ENCODE assay signal across 21 cellular contexts in genomic region chr9:18969095-18969494, GRCh38.
A peak's percentile ranks its signal among the peaks of the same experiment; 100 is the strongest.
DNase-seq lines count a peak whose midpoint lies in the region; ATAC-seq and TF ChIP-seq lines count a peak whose summit lies in the region.
"Had no signal": no experiment of that assay in that cellular context is flagged by ENCODE, and none has a peak within 500 bp of the region (broad histone marks: within the 10 kb centered on the region; RNA-seq: fewer than 3 reads in every experiment).

No MANE protein-coding gene starts in this region.

- no peaks in the 10 kb centered on the region for H3K27me3 ChIP-seq in colonic mucosa
- H3K27me3 ChIP-seq: SJSA1 had no signal

- peaks cover 2% of the 10 kb centered on the region for H3K27me3 Mint-ChIP-seq in mesothelial cell of epicardium (ENCODE audit: low read depth)
- H3K27me3 Mint-ChIP-seq in T-helper 2 cell treated with Interferon-gamma antibody and Interleukin-4, amounts not matched to agents 5 μg/mL and 100 μg/mL, for 36 hours (ENCODE audit: low read depth) = peaks cover under 1% of the 10 kb centered on the region

- no peak overlapping the region for H3K4me3 ChIP-seq in colonic mucosa
- H3K4me3 ChIP-seq: SJSA1 had no signal

- H3K9ac ChIP-seq in colonic mucosa (ENCODE audit: low read depth in 2 of 2, low read length in 2 of 2) = no peak overlapping the region

- in situ Hi-C loops in GM13976 (cut with MboI; ENCODE audit: low sequenced_read_pairs, unreplicated experiment) = no loop called here

- intact Hi-C loops in Right ventricle myocardium superior (cut with DNase I) (loop anchor here (10.0 kb wide), 1 partner anchor 54 kb away; no protein-coding TSS in a partner anchor), left cardiac atrium (cut with DNase I) (no loop called here), colonic mucosa (cut with DNase I) (no loop called here), sciatic nerve (cut with DNase I) (no loop called here)

- ATAC-seq in Right ventricle myocardium superior (ENCODE audit: poor library complexity) = peak; percentile 61
- no peak for ATAC-seq in left cardiac atrium
- peak; percentile 95 for ATAC-seq in sciatic nerve
- no peak for ATAC-seq in HG03175 (IDR thresholded peaks at IDR 0.05; ENCODE audit: unreplicated experiment)

- no peaks in the 10 kb centered on the region for H3K9me3 ChIP-seq in colonic mucosa
- H3K9me3 ChIP-seq: SJSA1 had no signal

- H3K27ac ChIP-seq in colonic mucosa = no peak overlapping the region
- H3K27ac ChIP-seq: SJSA1 had no signal

- H3K4me1 ChIP-seq in colonic mucosa = no peaks in the 10 kb centered on the region
- H3K4me1 ChIP-seq: SJSA1 had no signal

- peaks cover 29% of the 10 kb centered on the region for H3K9me3 Mint-ChIP-seq in mesothelial cell of epicardium
- peaks cover 4% of the 10 kb centered on the region for H3K9me3 Mint-ChIP-seq in T-helper 2 cell treated with Interferon-gamma antibody and Interleukin-4, amounts not matched to agents 5 μg/mL and 100 μg/mL, for 36 hours

- H3K4me3 Mint-ChIP-seq in mesothelial cell of epicardium = no peak overlapping the region
- H3K4me3 Mint-ChIP-seq in T-helper 2 cell treated with Interferon-gamma antibody and Interleukin-4, amounts not matched to agents 5 μg/mL and 100 μg/mL, for 36 hours = no peak overlapping the region
- H3K4me3 Mint-ChIP-seq: CD8-positive, alpha-beta memory T cell had no signal

- DNase-seq in Right ventricle myocardium superior = no peak
- DNase-seq in left cardiac atrium = no peak
- peak; percentile 23 for DNase-seq in colonic mucosa
- no peak for DNase-seq in mesothelial cell of epicardium (ENCODE audit: low spot score in 2 of 2, unreplicated experiment in 2 of 2)
- DNase-seq in sciatic nerve (ENCODE audit: low spot score) = no peak
- DNase-seq in T-helper 2 cell treated with Interferon-gamma antibody and Interleukin-4, amounts not matched to agents 5 μg/mL and 100 μg/mL, for 36 hours (ENCODE audit: low spot score) = no peak
- DNase-seq in GM13976 (ENCODE audit: low spot score) = no peak
- DNase-seq: AML-193; C1 segment of cervical spinal cord; CD8-positive, alpha-beta memory T cell; DMS53; GDM1; KG1; NCI-H1092 treated with DMSO at 0.1 percent for 48 hours; NCI-H1436 treated with DMSO at 0.1 percent for 48 hours; NCI-H1930; NCI-H226; NCI-H510A treated with DMSO at 0.1 percent for 48 hours; NK-92 treated with Interleukin-12 subunit alpha and Interleukin-12 subunit beta, amount 100 ng/mL, for 24 hours had no signal

- TF ChIP-seq CTCF in colonic mucosa (IDR thresholded peaks at IDR 0.05) (no peak), mesothelial cell of epicardium (IDR thresholded peaks at IDR 0.05; ENCODE audit: unreplicated experiment) (no peak), GM13976 (IDR thresholded peaks at IDR 0.05; ENCODE audit: borderline replicate concordance, control extremely low read depth, extremely low read depth, insufficient read depth, missing control alignments) (no peak)

- peaks cover 23% of the 10 kb centered on the region for H3K4me1 Mint-ChIP-seq in mesothelial cell of epicardium
- no peaks in the 10 kb centered on the region for H3K4me1 Mint-ChIP-seq in T-helper 2 cell treated with Interferon-gamma antibody and Interleukin-4, amounts not matched to agents 5 μg/mL and 100 μg/mL, for 36 hours (ENCODE audit: low read depth)
- H3K4me1 Mint-ChIP-seq: CD8-positive, alpha-beta memory T cell had no signal

- H3K36me3 ChIP-seq in colonic mucosa = no peaks in the 10 kb centered on the region
- H3K36me3 ChIP-seq: SJSA1 had no signal

- H3K27ac Mint-ChIP-seq in mesothelial cell of epicardium = peak overlapping the region; percentile 50
- no peak overlapping the region for H3K27ac Mint-ChIP-seq in T-helper 2 cell treated with Interferon-gamma antibody and Interleukin-4, amounts not matched to agents 5 μg/mL and 100 μg/mL, for 36 hours
- H3K27ac Mint-ChIP-seq: CD8-positive, alpha-beta memory T cell had no signal

- no peaks in the 10 kb centered on the region for H3K36me3 Mint-ChIP-seq in mesothelial cell of epicardium
- no peaks in the 10 kb centered on the region for H3K36me3 Mint-ChIP-seq in T-helper 2 cell treated with Interferon-gamma antibody and Interleukin-4, amounts not matched to agents 5 μg/mL and 100 μg/mL, for 36 hours (ENCODE audit: low read depth)
- H3K36me3 Mint-ChIP-seq: CD8-positive, alpha-beta memory T cell had no signal

Comparison
In these comparisons a context has a peak if more than half of its experiments do, and no peak if none do; other contexts are left out.
1. ATAC-seq: peak in Right ventricle myocardium superior (single experiment) and sciatic nerve (single experiment); none in left cardiac atrium (0 of 2) and HG03175 (single experiment).